7 cellular contexts compared by ENCODE assay signal in genomic region chr19:37217533-37217854, GRCh38.
DNase-seq lines count a peak whose midpoint lies in the region; ATAC-seq and TF ChIP-seq lines count a peak whose summit lies in the region.

No MANE protein-coding gene starts in this region.

- H3K4me1 Mint-ChIP-seq in dendritic cell treated with granulocyte-macrophage colony-stimulating factor and Interleukin-4, amounts not matched to agents 40 ng/mL and 50 ng/mL, for 4 days (ENCODE audit: low read depth): peaks cover 19% of the 10 kb centered on the region

- H3K27me3 ChIP-seq in HUES6 (ENCODE audit: control insufficient read depth, insufficient read depth, low read length) (no peaks in the 10 kb centered on the region), neutrophil (no peaks in the 10 kb centered on the region)

- H3K4me3 ChIP-seq in HUES6 (ENCODE audit: low read depth, low read length) (peak overlapping the region; percentile 93), neutrophil (ENCODE audit: low read depth in 1 of 2, low read length in 1 of 2) (peak overlapping the region; percentile 79 to 93)

- peaks cover 48% of the 10 kb centered on the region for H3K36me3 Mint-ChIP-seq in dendritic cell treated with granulocyte-macrophage colony-stimulating factor and Interleukin-4, amounts not matched to agents 40 ng/mL and 50 ng/mL, for 4 days (ENCODE audit: low read depth)

- DNase-seq in GM19240 (ENCODE audit: insufficient read length, low spot score) (peak; percentile 73), NCI-H2107 (lab: John Stamatoyannopoulos, UW) (no peak)

- H3K9ac ChIP-seq in HUES6 (ENCODE audit: low read length): peak overlapping the region; percentile 89

- H3K27me3 Mint-ChIP-seq in dendritic cell treated with granulocyte-macrophage colony-stimulating factor and Interleukin-4, amounts not matched to agents 40 ng/mL and 50 ng/mL, for 4 days: peaks cover 2% of the 10 kb centered on the region

- 0 out of 2 replicates have a peak, but pooled peaks cover 2% of the 10 kb centered on the region for H3K36me3 ChIP-seq in HUES6 (ENCODE audit: control insufficient read depth, insufficient read depth, low read length)
- H3K36me3 ChIP-seq in neutrophil: no peaks in the 10 kb centered on the region

- H3K27ac ChIP-seq in HUES6 (ENCODE audit: low read depth, low read length): peak overlapping the region; percentile 89; the same call in 1 of the 2 replicates
- H3K27ac ChIP-seq in neutrophil: peak overlapping the region; percentile 79

- peak overlapping the region; percentile 96 for H3K4me3 Mint-ChIP-seq in dendritic cell treated with granulocyte-macrophage colony-stimulating factor and Interleukin-4, amounts not matched to agents 40 ng/mL and 50 ng/mL, for 4 days

- peak overlapping the region; percentile 99 for H3K27ac Mint-ChIP-seq in dendritic cell treated with granulocyte-macrophage colony-stimulating factor and Interleukin-4, amounts not matched to agents 40 ng/mL and 50 ng/mL, for 4 days

- intact Hi-C loops in dendritic cell treated with granulocyte-macrophage colony-stimulating factor and Interleukin-4, amounts not matched to agents 40 ng/mL and 50 ng/mL, for 4 days (cut with micrococcal nuclease): loop anchor here (5.0 to 10.0 kb wide), 3 partner anchors 117 to 247 kb away; partner anchors contain the start of genes ZNF420, ZNF569 and ZNF570

- no peak for ATAC-seq in HG03469 (IDR thresholded peaks at IDR 0.05; ENCODE audit: unreplicated experiment)
- no peak for ATAC-seq in GM19023 (IDR thresholded peaks at IDR 0.05; ENCODE audit: unreplicated experiment)

- TF ChIP-seq CTCF in neutrophil (IDR thresholded peaks at IDR 0.05): no peak

- H3K4me1 ChIP-seq in HUES6 (ENCODE audit: control insufficient read depth, insufficient read depth, low read length) (peaks cover 5% of the 10 kb centered on the region; the same call in 1 of the 2 replicates), neutrophil (ENCODE audit: control insufficient read depth in 1 of 2, insufficient read depth in 1 of 2, low read depth in 1 of 2, low read length in 1 of 2) (peaks cover 15 to 16% of the 10 kb centered on the region in 2 experiments)

- peaks cover 47% of the 10 kb centered on the region for H3K9me3 Mint-ChIP-seq in dendritic cell treated with granulocyte-macrophage colony-stimulating factor and Interleukin-4, amounts not matched to agents 40 ng/mL and 50 ng/mL, for 4 days

- H3K9me3 ChIP-seq in HUES6 (ENCODE audit: control insufficient read depth, insufficient read depth, low read depth, low read length): no peaks in the 10 kb centered on the region
- no peaks in the 10 kb centered on the region for H3K9me3 ChIP-seq in neutrophil
